Comparison of ENCODE assay signal across 22 cellular contexts in the genomic region with DNA sequence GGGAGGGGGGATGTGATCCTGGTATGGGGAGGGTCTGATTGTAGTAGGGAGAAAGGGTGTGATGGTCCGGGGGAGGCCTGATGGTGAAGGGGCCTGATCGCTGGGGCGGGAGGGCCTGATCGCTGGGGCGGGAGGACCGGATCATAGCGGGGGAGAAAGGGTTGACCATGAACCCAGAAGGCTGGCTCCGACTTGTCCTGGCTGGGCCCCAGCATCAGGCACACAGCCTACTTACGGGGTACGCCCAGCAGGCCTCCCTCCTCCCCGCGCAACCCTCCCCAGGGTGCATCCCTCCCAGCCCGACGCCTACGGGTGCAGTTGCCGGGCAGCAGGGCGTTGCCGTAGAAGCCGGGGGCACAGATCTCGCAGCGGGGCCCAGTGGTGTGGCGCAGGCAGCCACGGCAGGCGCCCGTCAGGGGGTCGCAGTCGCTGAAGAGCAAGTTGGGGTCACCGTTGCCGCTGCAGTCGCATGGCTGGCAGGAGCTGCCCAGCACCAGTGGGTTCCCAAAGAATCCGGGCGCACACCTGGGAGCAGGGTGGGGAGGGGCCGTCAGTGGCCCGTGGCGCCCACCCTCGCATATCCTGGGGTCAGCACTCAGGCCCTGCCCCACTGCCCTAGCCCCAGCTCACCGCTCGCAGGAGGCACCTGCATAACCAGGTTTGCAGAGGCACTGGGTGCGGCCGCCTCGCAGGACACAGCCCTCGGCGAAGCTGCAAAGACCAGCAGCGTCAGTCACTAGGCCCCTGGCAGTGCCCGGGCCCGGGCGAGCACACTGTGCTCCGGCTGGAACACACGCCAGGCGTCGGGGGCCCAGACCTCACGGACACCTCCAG. TPM values are rescaled to one million over a fixed set of nuclear protein-coding genes. Genes with fewer than 3 reads are reported as not detected.
"Had no signal": no experiment of that assay in that cellular context is flagged by ENCODE, and none has a peak within 500 bp of the region (broad histone marks: within the 10 kb centered on the region; RNA-seq: fewer than 3 reads in every experiment).

No MANE protein-coding gene starts in this region.

- H3K4me3 ChIP-seq: hepatocyte, left ventricle myocardium inferior, lung, mucosa of descending colon, ovary, right atrium auricular region, skin epidermis, stomach, thoracic aorta, tibial artery, upper lobe of right lung had no signal

- H3K4me1 ChIP-seq: left ventricle myocardium inferior, right atrium auricular region, stomach, tibial artery, upper lobe of right lung had no signal

- H3K79me2 ChIP-seq: hepatocyte had no signal

- H3K4me2 ChIP-seq: hepatocyte had no signal

- H3K27me3 ChIP-seq: hepatocyte, ovary, right atrium auricular region, stomach, tibial artery, upper lobe of right lung had no signal

- H3K36me3 ChIP-seq: ovary had no signal

- DNase-seq: islet precursor cell; left ventricle myocardium inferior; midbrain; mucosa of descending colon; naive thymus-derived CD4-positive, alpha-beta T cell; ovary; stimulated activated CD4-positive, alpha-beta T cell treated with anti-CD3 and anti-CD28 coated beads, Interleukin-12 subunit alpha, Interleukin-12 subunit beta, amount 100 ng/mL, for 4 hours; stimulated activated CD4-positive, alpha-beta T cell treated with anti-CD3 and anti-CD28 coated beads, Interleukin-15, amount 100 ng/mL, for 24 hours; stimulated activated CD4-positive, alpha-beta T cell treated with anti-CD3 and anti-CD28 coated beads, Interleukin-2, amount 100 ng/mL, for 24 hours; stimulated activated CD4-positive, alpha-beta T cell treated with anti-CD3 and anti-CD28 coated beads, Interleukin-4, amount 100 ng/mL, for 1 hour; stimulated activated naive B cell treated with anti-CD40 and anti-IgM and Interleukin-4, amounts not matched to agents 10 μg/mL and 1 μg/mL and 100 μg/mL, for 72 hours; stimulated activated naive CD8-positive, alpha-beta T cell treated with anti-CD3 and anti-CD28 coated beads, Interleukin-15, Interleukin-2, amounts not matched to agents 100 U/mL and 50 U/mL, for 24 hours; stomach; tibial artery; trophoblast cell; upper lobe of right lung had no signal

- H2AFZ ChIP-seq: hepatocyte had no signal

- ATAC-seq: mucosa of descending colon; naive thymus-derived CD4-positive, alpha-beta T cell; sciatic nerve; stimulated activated naive B cell treated with anti-CD40 and anti-IgM and Interleukin-4, amounts not matched to agents 10 μg/mL and 1 μg/mL and 100 μg/mL, for 72 hours; stimulated activated naive CD8-positive, alpha-beta T cell treated with anti-CD3 and anti-CD28 coated beads, Interleukin-15, Interleukin-2, amounts not matched to agents 100 U/mL and 50 U/mL, for 24 hours; upper lobe of right lung had no signal

- H3K27ac ChIP-seq: hepatocyte, left ventricle myocardium inferior, ovary, right atrium auricular region, stomach, thoracic aorta, tibial artery, upper lobe of right lung had no signal

- H3K9me3 ChIP-seq: left ventricle myocardium inferior, mucosa of descending colon, ovary, right atrium auricular region, stomach, thoracic aorta, tibial artery, upper lobe of right lung had no signal

RNA-seq across cellular contexts. Expression of gene LAMA5, which starts 43.7 kb away (rescaled TPM):
- polyA plus RNA-seq: naive thymus-derived CD4-positive, alpha-beta T cell had no signal
